8 cellular contexts compared by ENCODE assay signal in genomic region chrX:152915541-152916241, GRCh38. TPM values are rescaled to one million over a fixed set of nuclear protein-coding genes. Genes with fewer than 3 reads are reported as not detected.
DNase-seq lines count a peak whose midpoint lies in the region; ATAC-seq and TF ChIP-seq lines count a peak whose summit lies in the region.

No MANE protein-coding gene starts in this region.

- no peak overlapping the region for H2AFZ ChIP-seq in DND-41 (ENCODE audit: low read depth, low read length)
- peak overlapping the region; percentile 23; the same call in 1 of the 2 replicates for H2AFZ ChIP-seq in PC-9

- H3K4me3 ChIP-seq in DND-41 (ENCODE audit: low read depth in 1 of 2, low read length in 2 of 2) (no peak overlapping the region), PC-9 (no peak overlapping the region)

- no peak overlapping the region for H3K9ac ChIP-seq in DND-41 (ENCODE audit: low read depth, low read length)

- H3K4me1 Mint-ChIP-seq in progenitor cell of endocrine pancreas (ENCODE audit: low read depth): no peaks in the 10 kb centered on the region
- no peaks in the 10 kb centered on the region for H3K4me1 Mint-ChIP-seq in natural killer cell treated with Interleukin-12 subunit alpha and Interleukin-12 subunit beta and Interleukin-15 and Interleukin-18, amount 100 ng/mL, for 72 hours (ENCODE audit: low read depth in 2 of 2)

- POLR2A ChIA-PET in PC-9 (lab: Charles Lee; ENCODE audit: unreplicated experiment): no interaction called here

- BruUV-seq in PC-9 (replicated peaks; lab: Mats Ljungman, UMichigan): no TSS peak

- no peaks in the 10 kb centered on the region for H3K4me1 ChIP-seq in DND-41 (ENCODE audit: insufficient read depth, low read length)
- H3K4me1 ChIP-seq in PC-9 (replicated peaks; ENCODE audit: insufficient read depth): peaks cover 16% of the 10 kb centered on the region

- H3K36me3 Mint-ChIP-seq in progenitor cell of endocrine pancreas (ENCODE audit: insufficient read depth): no peaks in the 10 kb centered on the region
- no peaks in the 10 kb centered on the region for H3K36me3 Mint-ChIP-seq in natural killer cell treated with Interleukin-12 subunit alpha and Interleukin-12 subunit beta and Interleukin-15 and Interleukin-18, amount 100 ng/mL, for 72 hours

- no peaks in the 10 kb centered on the region for H3K9me3 ChIP-seq in DND-41 (ENCODE audit: insufficient read depth, low read length, severe bottlenecking)
- no peaks in the 10 kb centered on the region for H3K9me3 ChIP-seq in PC-9 (ENCODE audit: insufficient read depth, low read depth)

- intact Hi-C loops in PC-9 (cut with micrococcal nuclease; ENCODE audit: unreplicated experiment): loop anchor here (2.0 kb wide), 1 partner anchor 19 kb away; no protein-coding TSS in a partner anchor

- no peak for TF ChIP-seq POLR2A in erythroblast (IDR thresholded peaks at IDR 0.05; ENCODE audit: low read length)

- no peak overlapping the region for H3K4me3 Mint-ChIP-seq in progenitor cell of endocrine pancreas (ENCODE audit: low read depth)
- no peak overlapping the region for H3K4me3 Mint-ChIP-seq in natural killer cell treated with Interleukin-12 subunit alpha and Interleukin-12 subunit beta and Interleukin-15 and Interleukin-18, amount 100 ng/mL, for 72 hours

- DNase-seq in DND-41: peak; percentile 17
- peak; percentile 25 to 67 for DNase-seq in PC-9
- DNase-seq in erythroblast (lab: John Stamatoyannopoulos, UW): peak; percentile 12 to 31
- DNase-seq in progenitor cell of endocrine pancreas (ENCODE audit: low spot score, unreplicated experiment): peak; percentile 22
- no peak for DNase-seq in natural killer cell treated with Interleukin-12 subunit alpha and Interleukin-12 subunit beta and Interleukin-15 and Interleukin-18, amount 100 ng/mL, for 72 hours (ENCODE audit: low spot score)
- DNase-seq in stimulated activated CD4-positive, alpha-beta T cell treated with anti-CD3 and anti-CD28 coated beads, Interleukin-4, amount 100 ng/mL, for 1 hour: no peak

- H3K27me3 ChIP-seq in DND-41 (ENCODE audit: insufficient read depth, low read length, poor library complexity): no peaks in the 10 kb centered on the region
- no peaks in the 10 kb centered on the region for H3K27me3 ChIP-seq in PC-9 (ENCODE audit: insufficient read depth, low read depth)

- no peak overlapping the region for H3K27ac ChIP-seq in DND-41 (ENCODE audit: low read length)
- H3K27ac ChIP-seq in PC-9: peak overlapping the region; percentile 56

- H4K20me1 ChIP-seq in DND-41 (ENCODE audit: insufficient read depth, low read length): no peaks in the 10 kb centered on the region
- no peaks in the 10 kb centered on the region for H4K20me1 ChIP-seq in PC-9 (ENCODE audit: insufficient read depth)

- H3K27ac Mint-ChIP-seq in progenitor cell of endocrine pancreas: no peak overlapping the region
- no peak overlapping the region for H3K27ac Mint-ChIP-seq in natural killer cell treated with Interleukin-12 subunit alpha and Interleukin-12 subunit beta and Interleukin-15 and Interleukin-18, amount 100 ng/mL, for 72 hours

- no peak overlapping the region for H3K4me2 ChIP-seq in DND-41 (ENCODE audit: insufficient read depth, low read length)
- H3K4me2 ChIP-seq in PC-9: peak overlapping the region; percentile 60

- no peaks in the 10 kb centered on the region for H3K9me2 ChIP-seq in PC-9 (ENCODE audit: insufficient read depth)

- CTCF ChIA-PET in PC-9 (lab: Charles Lee): no interaction called here

- H3K79me2 ChIP-seq in DND-41 (ENCODE audit: insufficient read depth, low read length) (no peaks in the 10 kb centered on the region), PC-9 (ENCODE audit: low read depth) (no peaks in the 10 kb centered on the region)

- H3F3A ChIP-seq in PC-9 (ENCODE audit: insufficient read depth, low read depth): peaks cover 8% of the 10 kb centered on the region; the same call in 1 of the 2 replicates

- no peaks in the 10 kb centered on the region for H3K9me3 Mint-ChIP-seq in progenitor cell of endocrine pancreas (ENCODE audit: low read depth)
- no peaks in the 10 kb centered on the region for H3K9me3 Mint-ChIP-seq in natural killer cell treated with Interleukin-12 subunit alpha and Interleukin-12 subunit beta and Interleukin-15 and Interleukin-18, amount 100 ng/mL, for 72 hours

- peak; percentile 61 for TF ChIP-seq CTCF in DND-41 (IDR thresholded peaks at IDR 0.05; ENCODE audit: borderline replicate concordance, extremely low read depth, low read length, poor library complexity, severe bottlenecking)
- peak; percentile 87 for TF ChIP-seq CTCF in PC-9 (conservative IDR thresholded peaks at IDR 0.05)
- TF ChIP-seq CTCF in progenitor cell of endocrine pancreas (IDR thresholded peaks at IDR 0.05; ENCODE audit: unreplicated experiment): peak; percentile 59

- H3K27me3 Mint-ChIP-seq in progenitor cell of endocrine pancreas: no peaks in the 10 kb centered on the region
- peaks cover 0 to 3% of the 10 kb centered on the region in 2 donors for H3K27me3 Mint-ChIP-seq in natural killer cell treated with Interleukin-12 subunit alpha and Interleukin-12 subunit beta and Interleukin-15 and Interleukin-18, amount 100 ng/mL, for 72 hours

- H3K36me3 ChIP-seq in DND-41 (ENCODE audit: insufficient read depth, low read length) (no peaks in the 10 kb centered on the region), PC-9 (ENCODE audit: low read depth) (no peaks in the 10 kb centered on the region)

- peak; percentile 70 for ATAC-seq in DND-41 (ENCODE audit: insufficient read depth, low read depth)
- ATAC-seq in GM19328 (IDR thresholded peaks at IDR 0.05; ENCODE audit: unreplicated experiment): peak; percentile 73
- peak; percentile 91 for ATAC-seq in HG03159 (IDR thresholded peaks at IDR 0.05; ENCODE audit: unreplicated experiment)
- ATAC-seq in natural killer cell treated with Interleukin-12 subunit alpha and Interleukin-12 subunit beta and Interleukin-15 and Interleukin-18, amount 100 ng/mL, for 72 hours: no peak

RNA-seq across cellular contexts. Expression of gene ZNF185, which starts 17.8 kb away (rescaled TPM):
- total RNA-seq in PC-9 (2021) (40.6 and 42.8 TPM in 2 replicates), progenitor cell of endocrine pancreas (10.1 and 12.3 TPM in 2 replicates)
- 1 to 10 TPM in 1 of 2 donors, under 1 TPM in 1; 0.48 to 1.5 TPM for total RNA-seq in natural killer cell treated with Interleukin-12 subunit alpha and Interleukin-12 subunit beta and Interleukin-15 and Interleukin-18, amount 100 ng/mL, for 72 hours

Comparison
In these comparisons a context has a peak if more than half of its experiments do, and no peak if none do; other contexts are left out.
1. ATAC-seq: peak in DND-41 (single experiment), GM19328 (single experiment) and HG03159 (single experiment); none in natural killer cell treated with Interleukin-12 subunit alpha and Interleukin-12 subunit beta and Interleukin-15 and Interleukin-18, amount 100 ng/mL, for 72 hours (0 of 2).
2. DNase-seq: peak in DND-41 (single experiment), PC-9 (2 of 2), erythroblast (2 of 2) and progenitor cell of endocrine pancreas (single experiment); none in natural killer cell treated with Interleukin-12 subunit alpha and Interleukin-12 subunit beta and Interleukin-15 and Interleukin-18, amount 100 ng/mL, for 72 hours (single experiment) and stimulated activated CD4-positive, alpha-beta T cell treated with anti-CD3 and anti-CD28 coated beads, Interleukin-4, amount 100 ng/mL, for 1 hour (single experiment).
3. Peak in every context shown above with its lines, with median percentiles within 50 percentile points of each other: CTCF ChIP-seq.